ENCODE assay signal across 8 cellular contexts in genomic region chr12:65740873-65741600, GRCh38.
A peak's percentile ranks its signal among the peaks of the same experiment; 100 is the strongest.
DNase-seq lines count a peak whose midpoint lies in the region; ATAC-seq and TF ChIP-seq lines count a peak whose summit lies in the region.

No MANE protein-coding gene starts in this region.

- H3K4me3 ChIP-seq in AG04449 (ENCODE audit: low read depth, low read length) (peak overlapping the region; percentile 76), MG63 (peak overlapping the region; percentile 56)

- no peaks in the 10 kb centered on the region for H3K9me3 ChIP-seq in MG63

- H3K4me3 Mint-ChIP-seq in activated CD4-positive, alpha-beta memory T cell treated with anti-CD3 and anti-CD28 coated beads for 36 hours = peak overlapping the region; percentile 41
- peak overlapping the region; percentile 72 to 78 for H3K4me3 Mint-ChIP-seq in effector memory CD8-positive, alpha-beta T cell
- H3K4me3 Mint-ChIP-seq in memory B cell = peak overlapping the region; percentile 61

- peak; percentile 50 for ATAC-seq in effector memory CD8-positive, alpha-beta T cell (replicated peaks)
- ATAC-seq in memory B cell (ENCODE audit: low read depth) (peak; percentile 21), GM18861 (IDR thresholded peaks at IDR 0.05; ENCODE audit: unreplicated experiment) (no peak)

- no peak overlapping the region for H3K27ac Mint-ChIP-seq in activated CD4-positive, alpha-beta memory T cell treated with anti-CD3 and anti-CD28 coated beads for 36 hours
- H3K27ac Mint-ChIP-seq in effector memory CD8-positive, alpha-beta T cell = peak overlapping the region in 1 of 2 donors; percentile 62
- no peak overlapping the region for H3K27ac Mint-ChIP-seq in memory B cell

- H3K27me3 Mint-ChIP-seq in activated CD4-positive, alpha-beta memory T cell treated with anti-CD3 and anti-CD28 coated beads for 36 hours = peaks cover 20% of the 10 kb centered on the region
- H3K27me3 Mint-ChIP-seq in effector memory CD8-positive, alpha-beta T cell = peaks cover 24 to 43% of the 10 kb centered on the region in 2 donors
- peaks cover 21% of the 10 kb centered on the region for H3K27me3 Mint-ChIP-seq in memory B cell

- CTCF ChIA-PET in AG04449 (lab: Yijun Ruan, JAX) = interaction anchor here (0.6 to 0.9 kb wide), 2 partner anchors 119 to 295 kb away, joined by 3 to 6 read pairs; no protein-coding TSS in a partner anchor
- CTCF ChIA-PET in activated CD4-positive, alpha-beta memory T cell treated with anti-CD3 and anti-CD28 coated beads for 36 hours (lab: Charles Lee) = no interaction called here

- POLR2A ChIA-PET in AG04449 (lab: Yijun Ruan, JAX) = interaction anchor here (0.6 to 2.7 kb wide), 13 partner anchors 12 to 430 kb away, joined by 3 to 14 read pairs (median 3); no protein-coding TSS in a partner anchor
- POLR2A ChIA-PET in activated CD4-positive, alpha-beta memory T cell treated with anti-CD3 and anti-CD28 coated beads for 36 hours (lab: Charles Lee) = no interaction called here

- H3K27me3 ChIP-seq in MG63 = no peaks in the 10 kb centered on the region

- no peaks in the 10 kb centered on the region for H3K36me3 Mint-ChIP-seq in activated CD4-positive, alpha-beta memory T cell treated with anti-CD3 and anti-CD28 coated beads for 36 hours
- H3K36me3 Mint-ChIP-seq in effector memory CD8-positive, alpha-beta T cell (ENCODE audit: insufficient read depth) = no peaks in the 10 kb centered on the region
- no peaks in the 10 kb centered on the region for H3K36me3 Mint-ChIP-seq in memory B cell

- H3K36me3 ChIP-seq in MG63 = no peaks in the 10 kb centered on the region

- no peak for DNase-seq in AG04449 (ENCODE audit: low read depth, low spot score)
- DNase-seq in GM20000 (ENCODE audit: low spot score) = peak; percentile 87
- DNase-seq in MG63 = peak; percentile 75
- DNase-seq in activated CD4-positive, alpha-beta memory T cell treated with anti-CD3 and anti-CD28 coated beads for 36 hours = peak; percentile 61
- DNase-seq in effector memory CD8-positive, alpha-beta T cell = peak in 1 of 3 experiments; percentile 19
- DNase-seq in memory B cell (ENCODE audit: low spot score in 2 of 2) = no peak
- DNase-seq in stimulated activated CD4-positive, alpha-beta T cell treated with anti-CD3 and anti-CD28 coated beads, TNF-alpha, amount 100 ng/mL, for 24 hours (ENCODE audit: low read depth in 3 of 3) = peak; percentile 33 to 72 (median 45)

- TF ChIP-seq CTCF in AG04449 (IDR thresholded peaks at IDR 0.05; ENCODE audit: insufficient read depth, low read length, missing control alignments) (no peak), GM20000 (IDR thresholded peaks at IDR 0.05; ENCODE audit: extremely low read depth, missing control alignments) (no peak)

- intact Hi-C loops in activated CD4-positive, alpha-beta memory T cell treated with anti-CD3 and anti-CD28 coated beads for 36 hours (cut with micrococcal nuclease) = no loop called here

- peaks cover 11% of the 10 kb centered on the region for H3K4me1 Mint-ChIP-seq in activated CD4-positive, alpha-beta memory T cell treated with anti-CD3 and anti-CD28 coated beads for 36 hours (ENCODE audit: low read depth)
- peaks cover 7 to 8% of the 10 kb centered on the region in 2 donors for H3K4me1 Mint-ChIP-seq in effector memory CD8-positive, alpha-beta T cell (ENCODE audit: low read depth in 2 of 2)
- H3K4me1 Mint-ChIP-seq in memory B cell = peaks cover 3% of the 10 kb centered on the region

- peaks cover 3% of the 10 kb centered on the region for H3K9me3 Mint-ChIP-seq in activated CD4-positive, alpha-beta memory T cell treated with anti-CD3 and anti-CD28 coated beads for 36 hours
- peaks cover 0 to 8% of the 10 kb centered on the region in 2 donors for H3K9me3 Mint-ChIP-seq in effector memory CD8-positive, alpha-beta T cell
- H3K9me3 Mint-ChIP-seq in memory B cell = peaks cover 7% of the 10 kb centered on the region

Comparison
In these comparisons a context has a peak if more than half of its experiments do, and no peak if none do; other contexts are left out.
1. DNase-seq: peak in GM20000 (single experiment), MG63 (single experiment), activated CD4-positive, alpha-beta memory T cell treated with anti-CD3 and anti-CD28 coated beads for 36 hours (single experiment) and stimulated activated CD4-positive, alpha-beta T cell treated with anti-CD3 and anti-CD28 coated beads, TNF-alpha, amount 100 ng/mL, for 24 hours (3 of 3); none in AG04449 (single experiment) and memory B cell (0 of 2).
2. Peak in every context shown above with its lines, with median percentiles within 50 percentile points of each other: H3K4me3 Mint-ChIP-seq.